21 cellular contexts compared by ENCODE assay signal in genomic region chr18:9132628-9133027, GRCh38. TPM values are rescaled to one million over a fixed set of nuclear protein-coding genes. Genes with fewer than 3 reads are reported as not detected.
A peak's percentile ranks its signal among the peaks of the same experiment; 100 is the strongest.
DNase-seq lines count a peak whose midpoint lies in the region; ATAC-seq, FAIRE-seq and TF ChIP-seq lines count a peak whose summit lies in the region.
"Had no signal": no experiment of that assay in that cellular context is flagged by ENCODE, and none has a peak within 500 bp of the region (broad histone marks: within the 10 kb centered on the region; RNA-seq: fewer than 3 reads in every experiment).

No MANE protein-coding gene starts in this region.

- peak overlapping the region; percentile 88; the same call in 1 of the 2 replicates for H3K4me2 ChIP-seq in OCI-LY3 (ENCODE audit: low read length)

- H3K4me1 ChIP-seq in OCI-LY3 (ENCODE audit: low read length) = peaks cover 31% of the 10 kb centered on the region

- no peak overlapping the region for H3K4me3 Mint-ChIP-seq in activated naive CD8-positive, alpha-beta T cell
- no peak overlapping the region for H3K4me3 Mint-ChIP-seq in activated naive CD8-positive, alpha-beta T cell treated with anti-CD3 and anti-CD28 coated beads, Interleukin-2, amount 50 U/mL, for 24 hours
- H3K4me3 Mint-ChIP-seq in memory B cell (no peak overlapping the region), type B pancreatic cell (no peak overlapping the region)
- H3K4me3 Mint-ChIP-seq: activated CD4-positive, alpha-beta T cell treated with anti-CD3 and anti-CD28 coated beads, Interleukin-2, amount 10 ng/mL, durations not matched to agents 24 days and 14 days; activated T-cell treated with anti-CD3 and anti-CD28 coated beads, Interleukin-2, amount 50 U/mL, for 4 hours had no signal

- H3K79me2 ChIP-seq in OCI-LY3 (ENCODE audit: low read length) = peaks cover 90% of the 10 kb centered on the region

- H3K27me3 ChIP-seq in OCI-LY3 (ENCODE audit: low read depth, low read length) = no peaks in the 10 kb centered on the region
- H3K27me3 ChIP-seq: adrenal gland, gastroesophageal sphincter, suprapubic skin had no signal

- no peak for ATAC-seq in activated naive CD8-positive, alpha-beta T cell treated with anti-CD3 and anti-CD28 coated beads, Interleukin-2, amount 50 U/mL, for 24 hours
- ATAC-seq in memory B cell (ENCODE audit: low read depth) = no peak
- ATAC-seq: activated T-cell treated with anti-CD3 and anti-CD28 coated beads, Interleukin-2, amount 50 U/mL, for 4 hours; gastroesophageal sphincter had no signal

- peaks cover 15% of the 10 kb centered on the region for H3K36me3 Mint-ChIP-seq in activated naive CD8-positive, alpha-beta T cell
- peaks cover 53% of the 10 kb centered on the region for H3K36me3 Mint-ChIP-seq in activated naive CD8-positive, alpha-beta T cell treated with anti-CD3 and anti-CD28 coated beads, Interleukin-2, amount 50 U/mL, for 24 hours (ENCODE audit: low read depth)
- H3K36me3 Mint-ChIP-seq in memory B cell (peaks cover 26% of the 10 kb centered on the region), type B pancreatic cell (peaks cover 25% of the 10 kb centered on the region)

- H3K27me3 Mint-ChIP-seq in activated naive CD8-positive, alpha-beta T cell = no peaks in the 10 kb centered on the region
- H3K27me3 Mint-ChIP-seq in activated naive CD8-positive, alpha-beta T cell treated with anti-CD3 and anti-CD28 coated beads, Interleukin-2, amount 50 U/mL, for 24 hours = no peaks in the 10 kb centered on the region
- H3K27me3 Mint-ChIP-seq in memory B cell (no peaks in the 10 kb centered on the region), type B pancreatic cell (no peaks in the 10 kb centered on the region)
- H3K27me3 Mint-ChIP-seq: activated CD4-positive, alpha-beta T cell treated with anti-CD3 and anti-CD28 coated beads, Interleukin-2, amount 10 ng/mL, durations not matched to agents 24 days and 14 days had no signal

- H4K20me1 ChIP-seq in OCI-LY3 (ENCODE audit: insufficient read depth, low read length) = peaks cover 19% of the 10 kb centered on the region

- no peak overlapping the region for H3K9ac ChIP-seq in OCI-LY3 (ENCODE audit: low read length)

- TF ChIP-seq CTCF in OCI-LY3 (IDR thresholded peaks at IDR 0.05; ENCODE audit: low read depth, low read length) (no peak), type B pancreatic cell (conservative IDR thresholded peaks at IDR 0.05) (no peak)

- no peaks in the 10 kb centered on the region for H3K9me3 Mint-ChIP-seq in activated naive CD8-positive, alpha-beta T cell (ENCODE audit: low read depth)
- H3K9me3 Mint-ChIP-seq in activated naive CD8-positive, alpha-beta T cell treated with anti-CD3 and anti-CD28 coated beads, Interleukin-2, amount 50 U/mL, for 24 hours = no peaks in the 10 kb centered on the region
- H3K9me3 Mint-ChIP-seq in memory B cell (no peaks in the 10 kb centered on the region), type B pancreatic cell (no peaks in the 10 kb centered on the region)
- H3K9me3 Mint-ChIP-seq: activated CD4-positive, alpha-beta T cell treated with anti-CD3 and anti-CD28 coated beads, Interleukin-2, amount 10 ng/mL, durations not matched to agents 24 days and 14 days; activated T-cell treated with anti-CD3 and anti-CD28 coated beads, Interleukin-2, amount 50 U/mL, for 4 hours; nephron had no signal

- peaks cover 60% of the 10 kb centered on the region for H3K4me1 Mint-ChIP-seq in activated naive CD8-positive, alpha-beta T cell (ENCODE audit: low read depth)
- H3K4me1 Mint-ChIP-seq in activated naive CD8-positive, alpha-beta T cell treated with anti-CD3 and anti-CD28 coated beads, Interleukin-2, amount 50 U/mL, for 24 hours = peaks cover 44% of the 10 kb centered on the region
- H3K4me1 Mint-ChIP-seq in memory B cell = peaks cover 18% of the 10 kb centered on the region
- H3K4me1 Mint-ChIP-seq in type B pancreatic cell (ENCODE audit: unreplicated experiment) = peaks cover 19% of the 10 kb centered on the region

- peaks cover 51% of the 10 kb centered on the region for H3K36me3 ChIP-seq in OCI-LY3 (replicated peaks; ENCODE audit: low read depth, low read length)

- H3K27ac Mint-ChIP-seq in activated naive CD8-positive, alpha-beta T cell = peak overlapping the region; percentile 92
- no peak overlapping the region for H3K27ac Mint-ChIP-seq in activated naive CD8-positive, alpha-beta T cell treated with anti-CD3 and anti-CD28 coated beads, Interleukin-2, amount 50 U/mL, for 24 hours
- H3K27ac Mint-ChIP-seq in memory B cell (peak overlapping the region; percentile 59), type B pancreatic cell (peak overlapping the region; percentile 83)

- H3K27ac ChIP-seq in OCI-LY3 (ENCODE audit: low read length) = peak overlapping the region; percentile 96
- H3K27ac ChIP-seq: suprapubic skin had no signal

- DNase-seq in activated naive CD8-positive, alpha-beta T cell treated with anti-CD3 and anti-CD28 coated beads, Interleukin-2, amount 50 U/mL, for 24 hours = no peak
- DNase-seq in memory B cell (ENCODE audit: low spot score in 2 of 2) = no peak
- DNase-seq in type B pancreatic cell (ENCODE audit: extremely low spot score, unreplicated experiment) = no peak
- DNase-seq in RCC 7860 (ENCODE audit: low spot score) = no peak
- no peak for DNase-seq in NCI-H1694 treated with DMSO at 0.1 percent for 48 hours (lab: John Stamatoyannopoulos, UW)
- no peak for DNase-seq in stimulated activated CD4-positive, alpha-beta T cell treated with anti-CD3 and anti-CD28 coated beads, Interleukin-15, amount 100 ng/mL, for 24 hours
- DNase-seq: activated CD4-positive, alpha-beta T cell treated with anti-CD3 and anti-CD28 coated beads, Interleukin-2, amount 10 ng/mL, durations not matched to agents 24 days and 14 days; activated T-cell treated with anti-CD3 and anti-CD28 coated beads, Interleukin-2, amount 50 U/mL, for 4 hours; adrenal gland; EL; erythroblast; NCI-H1092; NCI-H2029 treated with DMSO at 0.1 percent for 48 hours; small intestine; stimulated activated CD4-positive, alpha-beta T cell treated with anti-CD3 and anti-CD28 coated beads, Interleukin-4, amount 100 ng/mL, for 24 hours had no signal

- no peak overlapping the region for H2AFZ ChIP-seq in OCI-LY3 (ENCODE audit: low read depth, low read length)

- H3K9me3 ChIP-seq in OCI-LY3 (ENCODE audit: insufficient read depth, low read length) = no peaks in the 10 kb centered on the region
- H3K9me3 ChIP-seq: adrenal gland, gastroesophageal sphincter, suprapubic skin had no signal

- FAIRE-seq in RCC 7860 (lab: Jason Lieb, UNC) = no peak
- FAIRE-seq: GM18507, small intestine had no signal

- H3K4me3 ChIP-seq in OCI-LY3 (ENCODE audit: low read length) = no peak overlapping the region
- H3K4me3 ChIP-seq: adrenal gland, gastroesophageal sphincter, suprapubic skin had no signal

RNA-seq across cellular contexts. Expression of gene ANKRD12, which starts 4.0 kb away (rescaled TPM):
- total RNA-seq in type B pancreatic cell (ENCODE audit: low replicate concordance) = 28.2 and 38.8 TPM in 2 replicates

RNA-seq across cellular contexts. Expression of gene NDUFV2, which starts 30.1 kb away (rescaled TPM):
- total RNA-seq in type B pancreatic cell (ENCODE audit: low replicate concordance) = 122 and 135 TPM in 2 replicates
